Comparison of ENCODE assay signal across 8 cellular contexts in genomic region chr19:41398042-41398403, GRCh38. TPM values are rescaled to one million over a fixed set of nuclear protein-coding genes. Genes with fewer than 3 reads are reported as not detected.
DNase-seq lines count a peak whose midpoint lies in the region; ATAC-seq and TF ChIP-seq lines count a peak whose summit lies in the region.

No MANE protein-coding gene starts in this region.

- no peak overlapping the region for H2BK120ac ChIP-seq in mesenchymal stem cell (ENCODE audit: low read depth, low read length)

- peak overlapping the region; percentile 76 to 95 (median 92) for H3K27ac ChIP-seq in heart right ventricle
- peak overlapping the region; percentile 85 to 95 (median 93) for H3K27ac ChIP-seq in body of pancreas
- H3K27ac ChIP-seq in mesenchymal stem cell (ENCODE audit: low read length, poor library complexity, severe bottlenecking), result no peak overlapping the region
- H3K27ac ChIP-seq in aorta (ENCODE audit: low read depth in 1 of 2, low read length in 2 of 2), result no peak overlapping the region

- peak overlapping the region; percentile 79 for H2BK5ac ChIP-seq in mesenchymal stem cell (ENCODE audit: low read depth, low read length, poor library complexity, severe bottlenecking)

- peak overlapping the region; percentile 98 for H3K9ac ChIP-seq in mesenchymal stem cell (ENCODE audit: low read length)

- WGBS in heart right ventricle, 2 donors, result 0% methylated on average over 5 of the region's 5 CpGs
- 0% methylated on average over 5 of the region's 5 CpGs for WGBS in body of pancreas, 2 donors
- WGBS in mesenchymal stem cell, result 0% methylated on average over 5 of the region's 5 CpGs
- 0 to 1% methylated on average over 5 of the region's 5 CpGs for WGBS in aorta, 2 donors

- H3K79me1 ChIP-seq in mesenchymal stem cell (replicated peaks; ENCODE audit: low read length, poor library complexity, severe bottlenecking), result peaks cover 28% of the 10 kb centered on the region

- no peak overlapping the region for H3K14ac ChIP-seq in mesenchymal stem cell (ENCODE audit: low read length in 2 of 2)

- TF ChIP-seq CTCF in heart right ventricle (IDR thresholded peaks at IDR 0.05) (no peak), body of pancreas (IDR thresholded peaks at IDR 0.05) (no peak), GM13976 (IDR thresholded peaks at IDR 0.05; ENCODE audit: borderline replicate concordance, control extremely low read depth, extremely low read depth, insufficient read depth, missing control alignments) (no peak)

- peak overlapping the region; percentile 70 to 79 for H3K4ac ChIP-seq in mesenchymal stem cell (ENCODE audit: low read depth in 1 of 2, low read length in 2 of 2)

- ATAC-seq in heart right ventricle (no peak), left ventricle myocardium superior (no peak), body of pancreas (no peak), aorta (ENCODE audit: low FRiP score) (no peak), GM21528 (IDR thresholded peaks at IDR 0.05; ENCODE audit: low FRiP score, unreplicated experiment) (no peak)

- peak overlapping the region; percentile 58 to 96 (median 88) for H3K4me3 ChIP-seq in heart right ventricle
- H3K4me3 ChIP-seq in body of pancreas, result peak overlapping the region; percentile 96 to 97
- peak overlapping the region; percentile 93 to 98 for H3K4me3 ChIP-seq in mesenchymal stem cell (ENCODE audit: insufficient read depth in 1 of 2, low read depth in 1 of 2, low read length in 2 of 2)
- H3K4me3 ChIP-seq in aorta (ENCODE audit: low read length in 2 of 2), result peak overlapping the region; percentile 35 to 93

- peak overlapping the region in 1 of 2 experiments; percentile 69 for H3K18ac ChIP-seq in mesenchymal stem cell (ENCODE audit: low read depth in 1 of 2, low read length in 2 of 2)

- H2BK12ac ChIP-seq in mesenchymal stem cell (ENCODE audit: low read length in 2 of 2), result no peak overlapping the region

- H3K36me3 ChIP-seq in heart right ventricle (peaks cover 0 to 20% (median 0%) of the 10 kb centered on the region in 9 donors), body of pancreas (replicated peaks in 1 of 2; ENCODE audit: insufficient read depth in 1 of 2, low read depth in 2 of 2) (no peaks in the 10 kb centered on the region), mesenchymal stem cell (ENCODE audit: control insufficient read depth in 1 of 2, insufficient read depth in 2 of 2, low read depth in 1 of 2, low read length in 2 of 2) (peaks cover 3% of the 10 kb centered on the region in 2 experiments), aorta (ENCODE audit: control insufficient read depth in 1 of 2, insufficient read depth in 2 of 2, low read length in 1 of 2) (no peaks in the 10 kb centered on the region)

- peak overlapping the region; percentile 93 for H3K4me2 ChIP-seq in mesenchymal stem cell (ENCODE audit: low read length, poor library complexity, severe bottlenecking)

- no peak for TF ChIP-seq POLR2A in body of pancreas (IDR thresholded peaks at IDR 0.05)

- H3K27me3 ChIP-seq in heart right ventricle (no peaks in the 10 kb centered on the region), body of pancreas (no peaks in the 10 kb centered on the region), mesenchymal stem cell (ENCODE audit: control insufficient read depth in 1 of 2, insufficient read depth in 1 of 2, low read length in 2 of 2) (no peaks in the 10 kb centered on the region), aorta (ENCODE audit: control insufficient read depth in 1 of 2, insufficient read depth in 2 of 2, low read length in 1 of 2) (no peaks in the 10 kb centered on the region)

- no peak overlapping the region for H3K23ac ChIP-seq in mesenchymal stem cell (ENCODE audit: low read length in 2 of 2)

- no peak overlapping the region for H4K91ac ChIP-seq in mesenchymal stem cell (ENCODE audit: low read length)

- intact Hi-C loops in heart right ventricle (cut with DNase I) (loop anchor here in 5 of 10 donors (5.0 kb wide), 3 partner anchors 34 to 44 kb away; partner anchors contain the start of genes DMAC2 (in 2 of the 5) and ERICH4 (in 1 of the 5)), left ventricle myocardium superior (cut with micrococcal nuclease) (no loop called here), body of pancreas (cut with DNase I) (no loop called here), aorta (cut with DNase I) (loop anchor here in 1 of 2 donors (5.0 kb wide), 1 partner anchor 39 kb away; the partner anchor contains the start of gene DMAC2)

- peak overlapping the region; percentile 21 for H4K8ac ChIP-seq in mesenchymal stem cell (ENCODE audit: low read length)

- H2AK5ac ChIP-seq in mesenchymal stem cell (ENCODE audit: low read length, severe bottlenecking), result no peak overlapping the region

- in situ Hi-C loops in GM13976 (cut with MboI; ENCODE audit: low sequenced_read_pairs, unreplicated experiment), result no loop called here

- H2BK15ac ChIP-seq in mesenchymal stem cell (ENCODE audit: low read depth, poor library complexity, severe bottlenecking), result no peak overlapping the region

- H2AFZ ChIP-seq in mesenchymal stem cell (ENCODE audit: low read depth, low read length), result peak overlapping the region; percentile 79

- peaks cover 14 to 58% (median 42%) of the 10 kb centered on the region in 9 donors for H3K4me1 ChIP-seq in heart right ventricle
- peaks cover 27% of the 10 kb centered on the region for H3K4me1 ChIP-seq in body of pancreas
- peaks cover 5% of the 10 kb centered on the region for H3K4me1 ChIP-seq in mesenchymal stem cell (ENCODE audit: control insufficient read depth, insufficient read depth, low read depth, low read length)
- H3K4me1 ChIP-seq in aorta (ENCODE audit: control insufficient read depth in 1 of 2, insufficient read depth in 2 of 2, low read length in 2 of 2), result no peaks in the 10 kb centered on the region

- DNase-seq in heart right ventricle (no peak), left ventricle myocardium superior (no peak), body of pancreas (no peak), mesenchymal stem cell (no peak), aorta (no peak), GM13976 (ENCODE audit: low spot score) (no peak), NCI-H1105 treated with DMSO at 0.1 percent for 48 hours (lab: John Stamatoyannopoulos, UW) (no peak)

- no peaks in the 10 kb centered on the region for H3K9me3 ChIP-seq in heart right ventricle
- H3K9me3 ChIP-seq in body of pancreas, result no peaks in the 10 kb centered on the region
- H3K9me3 ChIP-seq in mesenchymal stem cell (ENCODE audit: control insufficient read depth, low read length), result no peaks in the 10 kb centered on the region
- no peaks in the 10 kb centered on the region for H3K9me3 ChIP-seq in aorta (ENCODE audit: control insufficient read depth, low read length)

RNA-seq across cellular contexts. Expression of gene BCKDHA, which starts 0.4 kb away (rescaled TPM):
- 10 to 100 TPM; 35.5 to 63.0 (median 42.5) TPM for total RNA-seq in heart right ventricle
- 10 to 100 TPM; 19.5 to 74.6 TPM for polyA plus RNA-seq in heart right ventricle
- total RNA-seq in left ventricle myocardium superior, result 49.2 TPM
- 10 to 100 TPM; 15.2 to 17.9 TPM for total RNA-seq in body of pancreas
- 14.9 TPM for polyA plus RNA-seq in mesenchymal stem cell (2013, experiment 1 of 2)
- 15.6 TPM for polyA plus RNA-seq in mesenchymal stem cell (2013, experiment 2 of 2)
- total RNA-seq in aorta, result 10 to 100 TPM; 11.6 to 15.2 TPM
- polyA plus RNA-seq in aorta, result 10 to 100 TPM; 11.1 to 50.6 TPM

RNA-seq across cellular contexts. Expression of gene EXOSC5, which starts 0.9 kb away (rescaled TPM):
- total RNA-seq in heart right ventricle (10 to 100 TPM; 10.6 to 17.8 (median 13.6) TPM), left ventricle myocardium superior (14.4 TPM), body of pancreas (10 to 100 TPM in 1 of 2 donors, 1 to 10 TPM in 1; 4.3 to 22.8 TPM), aorta (1 to 10 TPM; 5.5 to 8.7 TPM)
- polyA plus RNA-seq in heart right ventricle (10 to 100 TPM; 17.1 to 43.8 TPM), aorta (10 to 100 TPM in 1 of 2 donors, 1 to 10 TPM in 1; 9.9 to 15.4 TPM)
- 5.7 TPM for polyA plus RNA-seq in mesenchymal stem cell (2013, experiment 1 of 2)
- polyA plus RNA-seq in mesenchymal stem cell (2013, experiment 2 of 2), result 5.3 TPM

RNA-seq across cellular contexts. Expression of gene TMEM91, which starts 21.7 kb away (rescaled TPM):
- total RNA-seq in heart right ventricle (1 to 10 TPM; 1.2 to 4.7 (median 2.0) TPM), left ventricle myocardium superior (3.6 TPM), body of pancreas (10 to 100 TPM in 1 of 2 donors, 1 to 10 TPM in 1; 7.5 to 15.5 TPM), aorta (10 to 100 TPM in 1 of 2 donors, 1 to 10 TPM in 1; 9.5 to 28.2 TPM)
- polyA plus RNA-seq in heart right ventricle (10 to 100 TPM in 1 of 2 donors, 1 to 10 TPM in 1; 3.8 to 11.3 TPM), aorta (10 to 100 TPM in 1 of 2 donors, 1 to 10 TPM in 1; 8.9 to 55.8 TPM)
- 6.4 TPM for polyA plus RNA-seq in mesenchymal stem cell (2013, experiment 1 of 2)
- 6.8 TPM for polyA plus RNA-seq in mesenchymal stem cell (2013, experiment 2 of 2)

RNA-seq across cellular contexts. Expression of gene B3GNT8, which starts 29.2 kb away (rescaled TPM):
- total RNA-seq in heart right ventricle, result 10 to 100 TPM in 2 of 10 donors, 1 to 10 TPM in 8; 6.2 to 11.7 (median 8.8) TPM
- polyA plus RNA-seq in heart right ventricle, result 10 to 100 TPM in 1 of 2 donors, 1 to 10 TPM in 1; 3.3 to 13.3 TPM
- 12.4 TPM for total RNA-seq in left ventricle myocardium superior
- 1 to 10 TPM; 3.6 to 9.1 TPM for total RNA-seq in body of pancreas
- polyA plus RNA-seq in mesenchymal stem cell (2013, experiment 1 of 2), result 1.9 TPM
- polyA plus RNA-seq in mesenchymal stem cell (2013, experiment 2 of 2), result 1.7 TPM
- total RNA-seq in aorta, result 1 to 10 TPM; 3.2 to 3.9 TPM
- polyA plus RNA-seq in aorta, result 1 to 10 TPM; 3.7 to 7.4 TPM

RNA-seq across cellular contexts. Expression of gene B9D2, which starts 34.1 kb away (rescaled TPM):
- 1 to 10 TPM in 9 of 10 donors, under 1 TPM in 1; 1.00 to 5.8 (median 2.3) TPM for total RNA-seq in heart right ventricle
- polyA plus RNA-seq in heart right ventricle, result 10 to 100 TPM in 1 of 2 donors, 1 to 10 TPM in 1; 2.5 to 12.6 TPM
- total RNA-seq in left ventricle myocardium superior, result 3.7 TPM
- total RNA-seq in body of pancreas, result 1 to 10 TPM in 1 of 2 donors, under 1 TPM in 1; 0.52 to 5.3 TPM
- polyA plus RNA-seq in mesenchymal stem cell (2013, experiment 1 of 2), result 4.2 TPM
- 4.5 TPM for polyA plus RNA-seq in mesenchymal stem cell (2013, experiment 2 of 2)
- 1 to 10 TPM; 4.1 to 5.6 TPM for total RNA-seq in aorta
- polyA plus RNA-seq in aorta, result 10 to 100 TPM in 1 of 2 donors, 1 to 10 TPM in 1; 1.6 to 13.5 TPM

Comparison
In these comparisons a context has a peak if more than half of its experiments do, and no peak if none do; other contexts are left out.
1. H3K27ac ChIP-seq: peak in heart right ventricle (10 of 10) and body of pancreas (4 of 4); none in mesenchymal stem cell (single experiment) and aorta (0 of 2).
2. Peak in every context shown above with its lines, with median percentiles within 50 percentile points of each other: H3K4me3 ChIP-seq.